In genomic region chr11:1118755-1119275, GRCh38 we compare ENCODE assay signal across 20 cellular contexts. TPM values are rescaled to one million over a fixed set of nuclear protein-coding genes. Genes with fewer than 3 reads are reported as not detected.
A peak's percentile ranks its signal among the peaks of the same experiment; 100 is the strongest.
DNase-seq lines count a peak whose midpoint lies in the region; ATAC-seq and TF ChIP-seq lines count a peak whose summit lies in the region.
"Had no signal": no experiment of that assay in that cellular context is flagged by ENCODE, and none has a peak within 500 bp of the region (broad histone marks: within the 10 kb centered on the region; RNA-seq: fewer than 3 reads in every experiment).

No MANE protein-coding gene starts in this region.

- ATAC-seq in SK-N-SH treated with all-trans-retinoic acid at 6 μM for 48 hours (no peak), Right ventricle myocardium inferior (no peak), left lobe of liver (no peak), GM19328 (IDR thresholded peaks at IDR 0.05; ENCODE audit: unreplicated experiment) (no peak)

- H3K27me3 ChIP-seq in SK-N-SH (ENCODE audit: insufficient read depth): no peaks in the 10 kb centered on the region
- peaks cover 0 to 53% of the 10 kb centered on the region in 2 donors for H3K27me3 ChIP-seq in tibial artery

- WGBS in SK-N-SH (ENCODE audit: low lambda C conversion rate): 48% methylated on average over 8 of the region's 13 CpGs

- TF ChIP-seq CTCF in SK-N-SH (IDR thresholded peaks at IDR 0.05) (no peak), tibial artery (IDR thresholded peaks at IDR 0.05) (no peak)

- H3K9me3 ChIP-seq in SK-N-SH: no peaks in the 10 kb centered on the region
- no peaks in the 10 kb centered on the region for H3K9me3 ChIP-seq in tibial artery

- no peak for TF ChIP-seq EP300 in SK-N-SH (IDR thresholded peaks at IDR 0.05; ENCODE audit: borderline replicate concordance in 1 of 2, low read depth in 1 of 2, low read length in 1 of 2)

- intact Hi-C loops in cardiac septum (cut with DNase I) (no loop called here), Right ventricle myocardium inferior (cut with DNase I) (no loop called here), tibial artery (cut with DNase I; ENCODE audit: low total_unique reads) (no loop called here)

- DNase-seq in SK-N-SH: peak; percentile 16
- DNase-seq in cardiac septum (ENCODE audit: low spot score): peak; percentile 33
- no peak for DNase-seq in Right ventricle myocardium inferior (ENCODE audit: missing footprints)
- peak; percentile 33 for DNase-seq in left lobe of liver (ENCODE audit: low spot score)
- peak; percentile 9 to 43 for DNase-seq in tibial artery
- DNase-seq in NCI-H2081 treated with DMSO at 0.1 percent for 48 hours (lab: John Stamatoyannopoulos, UW): no peak
- DNase-seq: AML-193, DMS79, NCI-H1417, NCI-H187, NCI-H345, NCI-H524 treated with DMSO at 0.1 percent for 48 hours, PC-9 had no signal

- H3F3A ChIP-seq in SK-N-SH (replicated peaks; ENCODE audit: insufficient read depth): no peaks in the 10 kb centered on the region

- no peak for TF ChIP-seq RAD21 in SK-N-SH (IDR thresholded peaks at IDR 0.05; ENCODE audit: low read length)

- H2AFZ ChIP-seq in SK-N-SH (ENCODE audit: low read depth): no peak overlapping the region
- H2AFZ ChIP-seq: PC-9 had no signal

- no peak overlapping the region for H3K9ac ChIP-seq in SK-N-SH
- H3K9ac ChIP-seq: KMS-11 had no signal

- H3K27ac ChIP-seq in SK-N-SH (ENCODE audit: low read depth in 2 of 2, low read length in 1 of 2) (no peak overlapping the region), tibial artery (no peak overlapping the region)
- H3K27ac ChIP-seq: 22Rv1, C4-2B, KMS-11, PC-9, RWPE1 had no signal

- no peaks in the 10 kb centered on the region for H3K79me2 ChIP-seq in SK-N-SH (ENCODE audit: insufficient read depth)

- CTCF ChIA-PET in SK-N-SH (lab: Yijun Ruan, JAX): no interaction called here

- no peak overlapping the region for H3K4me3 ChIP-seq in SK-N-SH (ENCODE audit: low read depth in 2 of 2, low read length in 1 of 2)
- H3K4me3 ChIP-seq in tibial artery: no peak overlapping the region
- H3K4me3 ChIP-seq: PC-9 had no signal

- no peaks in the 10 kb centered on the region for H3K9me2 ChIP-seq in SK-N-SH

- POLR2A ChIA-PET in SK-N-SH (lab: Yijun Ruan, JAX): no interaction called here

- no peaks in the 10 kb centered on the region for H4K20me1 ChIP-seq in SK-N-SH (ENCODE audit: insufficient read depth)

- H3K4me2 ChIP-seq in SK-N-SH: no peak overlapping the region
- H3K4me2 ChIP-seq: KMS-11, PC-9 had no signal

- H3K36me3 ChIP-seq in SK-N-SH (replicated peaks in 1 of 2; ENCODE audit: control insufficient read depth in 1 of 2, insufficient read depth in 2 of 2, low read length in 1 of 2): no peaks in the 10 kb centered on the region
- H3K36me3 ChIP-seq in tibial artery: no peaks in the 10 kb centered on the region

- no peaks in the 10 kb centered on the region for H3K4me1 ChIP-seq in SK-N-SH (ENCODE audit: control insufficient read depth in 1 of 2, insufficient read depth in 2 of 2, low read depth in 1 of 2, low read length in 1 of 2)
- H3K4me1 ChIP-seq in tibial artery: no peaks in the 10 kb centered on the region

TF ChIP-seq in SK-N-SH, 30 proteins besides CTCF, POLR2A, EP300 and RAD21:
- TF ChIP-seq FOXM1 (IDR thresholded peaks at IDR 0.05; ENCODE audit: low read depth) (no peak), PBX3 (IDR thresholded peaks at IDR 0.05) (no peak), USF2 (IDR thresholded peaks at IDR 0.05; ENCODE audit: borderline replicate concordance, low read depth, low read length) (no peak), MAX (IDR thresholded peaks at IDR 0.05; ENCODE audit: low read depth) (no peak), GATA2 (CRISPR knock-in tag; IDR thresholded peaks at IDR 0.05) (no peak), FOXJ3 (CRISPR knock-in tag; IDR thresholded peaks at IDR 0.05) (no peak), JUND (IDR thresholded peaks at IDR 0.05) (no peak), NRF1 (IDR thresholded peaks at IDR 0.05; ENCODE audit: low read depth, low read length) (no peak)

TF ChIP-seq in SK-N-SH treated with all-trans-retinoic acid at 6 μM for 48 hours, 23 proteins besides CTCF, POLR2A, EP300 and RAD21:
- TF ChIP-seq ZFP30 (CRISPR knock-in tag; IDR thresholded peaks at IDR 0.05) (no peak), ZNF70 (CRISPR knock-in tag; IDR thresholded peaks at IDR 0.05) (no peak), PATZ1 (CRISPR knock-in tag; IDR thresholded peaks at IDR 0.05; ENCODE audit: borderline replicate concordance) (no peak), ZNF565 (CRISPR knock-in tag; conservative IDR thresholded peaks at IDR 0.05; ENCODE audit: low read depth) (no peak), ZFP3 (CRISPR knock-in tag; IDR thresholded peaks at IDR 0.05) (no peak), TOX (CRISPR knock-in tag; IDR thresholded peaks at IDR 0.05; ENCODE audit: borderline replicate concordance) (no peak), GLIS3 (CRISPR knock-in tag; IDR thresholded peaks at IDR 0.05) (no peak), ISL1 (CRISPR knock-in tag; IDR thresholded peaks at IDR 0.05) (no peak), ESRRG (CRISPR knock-in tag; IDR thresholded peaks at IDR 0.05) (no peak), ARNTL (CRISPR knock-in tag; IDR thresholded peaks at IDR 0.05; ENCODE audit: borderline replicate concordance, low read depth) (no peak)

RNA-seq across cellular contexts. Expression of gene MUC5AC, which starts 38.9 kb away (rescaled TPM):
- not detected in 2 replicates for polyA plus RNA-seq in SK-N-SH (2012; rRNA removed)
- polyA plus RNA-seq in SK-N-SH (2012; cell fraction: cytosol; rRNA removed): not detected in 2 replicates
- not detected in 2 replicates for polyA plus RNA-seq in SK-N-SH (2012; cell fraction: nucleus; rRNA removed)
- not detected for total RNA-seq in cardiac septum
- total RNA-seq in Right ventricle myocardium inferior: not detected
- total RNA-seq in left lobe of liver: 0.03 TPM
- total RNA-seq: H1 had no signal
- polyA plus RNA-seq: H1 had no signal

RNA-seq across cellular contexts. Expression of gene MUC2, which starts 44.1 kb away (rescaled TPM):
- not detected in 2 replicates for polyA plus RNA-seq in SK-N-SH (2012; rRNA removed)
- not detected in 2 replicates for polyA plus RNA-seq in SK-N-SH (2012; cell fraction: cytosol; rRNA removed)
- under 0.01 TPM in 1 of 2 replicates, not detected in the other for polyA plus RNA-seq in SK-N-SH (2012; cell fraction: nucleus; rRNA removed)
- total RNA-seq in cardiac septum (0.03 TPM), Right ventricle myocardium inferior (not detected), left lobe of liver (0.38 TPM)
- total RNA-seq: H1 had no signal
- polyA plus RNA-seq: H1 had no signal

Comparison
In these comparisons a context has a peak if more than half of its experiments do, and no peak if none do; other contexts are left out.
1. DNase-seq: peak in SK-N-SH (single experiment), cardiac septum (single experiment), left lobe of liver (single experiment) and tibial artery (2 of 2); none in Right ventricle myocardium inferior (single experiment) and NCI-H2081 treated with DMSO at 0.1 percent for 48 hours (single experiment).